In the genomic region with DNA sequence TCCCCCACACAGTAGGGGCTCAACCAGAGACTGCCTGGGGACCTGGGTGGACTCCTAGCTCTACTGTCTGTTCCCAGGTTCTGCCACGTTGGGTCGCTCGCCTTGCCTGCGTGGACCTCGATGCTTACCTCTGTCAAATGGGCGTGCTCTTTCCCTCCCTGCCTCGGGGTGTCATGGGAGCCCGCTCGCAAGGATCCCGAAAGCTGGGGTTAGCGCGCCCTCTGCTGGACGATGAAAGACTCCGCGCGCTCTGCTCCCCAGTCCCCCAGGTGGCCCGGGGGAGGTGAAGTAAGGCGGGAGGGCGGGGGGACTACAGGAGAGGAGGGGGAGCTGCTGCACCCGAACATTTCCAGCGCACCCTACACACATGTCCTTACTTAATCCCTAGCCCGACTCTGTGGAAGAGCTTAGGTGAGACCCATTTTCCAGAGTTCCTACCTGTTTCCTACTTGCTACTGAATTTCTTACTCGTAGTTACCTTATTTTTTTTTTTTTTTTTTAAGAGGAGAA, we compare ENCODE assay signal across 8 cellular contexts. TPM values are rescaled to one million over a fixed set of nuclear protein-coding genes. Genes with fewer than 3 reads are reported as not detected.
DNase-seq lines count a peak whose midpoint lies in the region; ATAC-seq and TF ChIP-seq lines count a peak whose summit lies in the region.

No MANE protein-coding gene starts in this region.

- TF ChIP-seq POLR2A in vagina (IDR thresholded peaks at IDR 0.05) = no peak

- H3K36me3 ChIP-seq in vagina = no peaks in the 10 kb centered on the region

- no peak overlapping the region for H3K27ac ChIP-seq in vagina

- H3K4me3 Mint-ChIP-seq in glutamatergic neuron (ENCODE audit: unreplicated experiment) = peak overlapping the region; percentile 38

- DNase-seq in Ammon's horn (ENCODE audit: low spot score) = peak; percentile 66
- peak; percentile 68 for DNase-seq in KBM-7
- peak; percentile 82 for DNase-seq in activated naive CD4-positive, alpha-beta T cell treated with Interleukin-2 at 50 U/mL for 16 hours
- DNase-seq in glutamatergic neuron = peak; percentile 79
- DNase-seq in posterior vena cava (ENCODE audit: low spot score) = peak; percentile 94
- no peak for DNase-seq in vagina (ENCODE audit: extremely low spot score in 2 of 2)

- H3K27me3 ChIP-seq in vagina = no peaks in the 10 kb centered on the region

- TF ChIP-seq CTCF in glutamatergic neuron (IDR thresholded peaks at IDR 0.05; ENCODE audit: partially characterized antibody, unreplicated experiment) = peak; percentile 83
- TF ChIP-seq CTCF in vagina (IDR thresholded peaks at IDR 0.05) = peak; percentile 36 to 80 (median 59)

- peaks cover 17% of the 10 kb centered on the region for H3K27me3 Mint-ChIP-seq in glutamatergic neuron (ENCODE audit: unreplicated experiment)

- peaks cover 8% of the 10 kb centered on the region for H3K4me1 ChIP-seq in vagina

- H3K4me1 Mint-ChIP-seq in glutamatergic neuron (ENCODE audit: low read depth, unreplicated experiment) = no peaks in the 10 kb centered on the region

- in situ Hi-C loops in KBM-7 (cut with MboI; ENCODE audit: low pct_unique_long_range_greater_than_20kb, low sequenced_read_pairs) = no loop called here

- H3K4me3 ChIP-seq in vagina = no peak overlapping the region

- peaks cover 2% of the 10 kb centered on the region for H3K9me3 Mint-ChIP-seq in glutamatergic neuron (ENCODE audit: unreplicated experiment)

- H3K36me3 Mint-ChIP-seq in glutamatergic neuron (ENCODE audit: unreplicated experiment) = no peaks in the 10 kb centered on the region

- H3K27ac Mint-ChIP-seq in glutamatergic neuron (ENCODE audit: unreplicated experiment) = no peak overlapping the region

- ATAC-seq in GM19455 (IDR thresholded peaks at IDR 0.05; ENCODE audit: unreplicated experiment) = peak; percentile 54
- peak; percentile 96 for ATAC-seq in SK-N-SH treated with all-trans-retinoic acid at 6 μM for 48 hours

- H3K9me3 ChIP-seq in vagina = no peaks in the 10 kb centered on the region

- intact Hi-C loops in posterior vena cava (cut with DNase I) (loop anchor here (2.0 to 5.0 kb wide), 3 partner anchors 46 to 1241 kb away; no protein-coding TSS in a partner anchor), vagina (cut with DNase I) (loop anchor here (5.0 kb wide), 1 partner anchor 44 kb away; no protein-coding TSS in a partner anchor)

TF ChIP-seq in SK-N-SH treated with all-trans-retinoic acid at 6 μM for 48 hours, 23 proteins besides CTCF, POLR2A, EP300 and RAD21:
- TF ChIP-seq ZFP3 (CRISPR knock-in tag; IDR thresholded peaks at IDR 0.05) = 0 out of 2 replicates have a peak, but pooled peaks have one; percentile 19
- TF ChIP-seq ZNF565 (CRISPR knock-in tag; conservative IDR thresholded peaks at IDR 0.05; ENCODE audit: low read depth) = no peak
- TF ChIP-seq ZNF8 (CRISPR knock-in tag; IDR thresholded peaks at IDR 0.05) = no peak

RNA-seq across cellular contexts. Expression of gene BSND, which starts 2.3 kb away (rescaled TPM):
- total RNA-seq in glutamatergic neuron (ENCODE audit: unreplicated experiment) (not detected), posterior vena cava (not detected), vagina (not detected)

RNA-seq across cellular contexts. Expression of gene TMEM61, which starts 16.0 kb away (rescaled TPM):
- not detected for total RNA-seq in glutamatergic neuron (ENCODE audit: unreplicated experiment)
- total RNA-seq in posterior vena cava = 10 to 100 TPM in 1 of 2 donors, 1 to 10 TPM in 1; 3.0 to 11.0 TPM
- total RNA-seq in vagina = 3.4 TPM

RNA-seq across cellular contexts. Expression of gene PCSK9, which starts 42.9 kb away (rescaled TPM):
- total RNA-seq in glutamatergic neuron (ENCODE audit: unreplicated experiment) = 2.1 TPM
- under 1 TPM in 1 of 2 donors, not detected in 1; 0.32 TPM for total RNA-seq in posterior vena cava
- total RNA-seq in vagina = 0.25 TPM

Comparison
In these comparisons a context has a peak if more than half of its experiments do, and no peak if none do; other contexts are left out.
1. DNase-seq: peak in Ammon's horn (single experiment), KBM-7 (single experiment), activated naive CD4-positive, alpha-beta T cell treated with Interleukin-2 at 50 U/mL for 16 hours (single experiment), glutamatergic neuron (single experiment) and posterior vena cava (single experiment); none in vagina (0 of 2).